ENCODE assay signal across 1 cellular context in genomic region chr6:159729598-159729997, GRCh38.
TF ChIP-seq lines count a peak whose summit lies in the region.

No MANE protein-coding gene starts in this region.

TF ChIP-seq in HepG2, 621 proteins besides CTCF, POLR2A, EP300 and RAD21 (continues in another document):
- TF ChIP-seq ZNF616 (CRISPR knock-in tag; IDR thresholded peaks at IDR 0.05; ENCODE audit: low read depth) = no peak
- no peak for TF ChIP-seq HDAC1 (CRISPR knock-in tag; IDR thresholded peaks at IDR 0.05)
- TF ChIP-seq FIP1L1 (IDR thresholded peaks at IDR 0.05; ENCODE audit: borderline replicate concordance, insufficient read depth, low read depth, low read length) = no peak
- TF ChIP-seq ZNF773 (CRISPR knock-in tag; IDR thresholded peaks at IDR 0.05; ENCODE audit: borderline replicate concordance) = no peak
- TF ChIP-seq ZNF770 (CRISPR knock-in tag; IDR thresholded peaks at IDR 0.05) = no peak
- peak; percentile 23 for TF ChIP-seq RBM22 (optimal IDR thresholded peaks at IDR 0.05; ENCODE audit: low read length)
- TF ChIP-seq ZBTB8A (CRISPR knock-in tag; IDR thresholded peaks at IDR 0.05; ENCODE audit: borderline replicate concordance, low read depth) = no peak
- TF ChIP-seq MLXIP (CRISPR knock-in tag; IDR thresholded peaks at IDR 0.05; ENCODE audit: borderline replicate concordance) = no peak
- no peak for TF ChIP-seq HNF1B (CRISPR knock-in tag; IDR thresholded peaks at IDR 0.05)
- no peak for TF ChIP-seq NFE2L1 (CRISPR knock-in tag; IDR thresholded peaks at IDR 0.05; ENCODE audit: borderline replicate concordance)
- no peak for TF ChIP-seq TAF1 (CRISPR knock-in tag; IDR thresholded peaks at IDR 0.05)
- no peak for TF ChIP-seq ZFP36 (IDR thresholded peaks at IDR 0.05; ENCODE audit: borderline replicate concordance, low read depth, low read length, partially characterized antibody)
- no peak for TF ChIP-seq ELF4 (CRISPR knock-in tag; IDR thresholded peaks at IDR 0.05; ENCODE audit: borderline replicate concordance)
- TF ChIP-seq TBX3 (IDR thresholded peaks at IDR 0.05; ENCODE audit: borderline replicate concordance) = no peak
- no peak for TF ChIP-seq ZNF768 (CRISPR knock-in tag; IDR thresholded peaks at IDR 0.05)
- TF ChIP-seq CSRNP1 (CRISPR knock-in tag; IDR thresholded peaks at IDR 0.05) = no peak
- TF ChIP-seq ZNF776 (CRISPR knock-in tag; IDR thresholded peaks at IDR 0.05) = no peak
- TF ChIP-seq ZSCAN21 (CRISPR knock-in tag; IDR thresholded peaks at IDR 0.05; ENCODE audit: borderline replicate concordance) = no peak
- no peak for TF ChIP-seq ZNF782 (CRISPR knock-in tag; IDR thresholded peaks at IDR 0.05; ENCODE audit: borderline replicate concordance)
- TF ChIP-seq TEAD3 (CRISPR knock-in tag; optimal IDR thresholded peaks at IDR 0.05; ENCODE audit: borderline replicate concordance) = no peak
- no peak for TF ChIP-seq GZF1 (CRISPR knock-in tag; IDR thresholded peaks at IDR 0.05)
- TF ChIP-seq ZSCAN20 (CRISPR knock-in tag; IDR thresholded peaks at IDR 0.05; ENCODE audit: borderline replicate concordance) = no peak
- no peak for TF ChIP-seq ZNF335 (CRISPR knock-in tag; IDR thresholded peaks at IDR 0.05)
- TF ChIP-seq CBFB (CRISPR knock-in tag; IDR thresholded peaks at IDR 0.05) = no peak
- TF ChIP-seq ZSCAN30 (CRISPR knock-in tag; IDR thresholded peaks at IDR 0.05) = no peak
- TF ChIP-seq ZBTB2 (CRISPR knock-in tag; IDR thresholded peaks at IDR 0.05; ENCODE audit: low read depth) = no peak
- no peak for TF ChIP-seq ZNF83 (CRISPR knock-in tag; IDR thresholded peaks at IDR 0.05; ENCODE audit: borderline replicate concordance)
- TF ChIP-seq DPF2 (CRISPR knock-in tag; IDR thresholded peaks at IDR 0.05; ENCODE audit: borderline replicate concordance, low read depth) = no peak
- TF ChIP-seq SAP130 (CRISPR knock-in tag; IDR thresholded peaks at IDR 0.05; ENCODE audit: low read depth) = peak; percentile 16; the same call in 1 of the 2 replicates
- TF ChIP-seq ZSCAN9 (CRISPR knock-in tag; IDR thresholded peaks at IDR 0.05; ENCODE audit: borderline replicate concordance) = 0 out of 2 replicates have a peak, but pooled peaks have one; percentile 14
- no peak for TF ChIP-seq MBNL3 (CRISPR knock-in tag; conservative IDR thresholded peaks at IDR 0.05)
- TF ChIP-seq PRDM10 (CRISPR knock-in tag; IDR thresholded peaks at IDR 0.05; ENCODE audit: low read depth) = no peak
- TF ChIP-seq HDAC6 (IDR thresholded peaks at IDR 0.05; ENCODE audit: low read depth, low read length) = no peak
- no peak for TF ChIP-seq PAF1 (CRISPR knock-in tag; IDR thresholded peaks at IDR 0.05)
- TF ChIP-seq LCORL (IDR thresholded peaks at IDR 0.05) = no peak
- no peak for TF ChIP-seq LCORL (CRISPR knock-in tag; IDR thresholded peaks at IDR 0.05)
- TF ChIP-seq PHF21A (CRISPR knock-in tag; IDR thresholded peaks at IDR 0.05) = no peak
- TF ChIP-seq MAFK (conservative IDR thresholded peaks at IDR 0.05 in 1 of 2, IDR thresholded peaks at IDR 0.05 in 1 of 2; ENCODE audit: low read length in 2 of 2) = peak; percentile 25 to 26; a peak in 1 of 4 replicates
- 0 out of 2 replicates have a peak, but pooled peaks have one; percentile 21 for TF ChIP-seq ARID2 (CRISPR knock-in tag; IDR thresholded peaks at IDR 0.05; ENCODE audit: borderline replicate concordance)
- TF ChIP-seq ZNF597 (CRISPR knock-in tag; IDR thresholded peaks at IDR 0.05) = no peak
- no peak for TF ChIP-seq CENPT (CRISPR knock-in tag; IDR thresholded peaks at IDR 0.05; ENCODE audit: low read depth)
- TF ChIP-seq HOXA7 (CRISPR knock-in tag; IDR thresholded peaks at IDR 0.05) = no peak
- 0 out of 2 replicates have a peak, but pooled peaks have one; percentile 9 for TF ChIP-seq TARDBP (CRISPR knock-in tag; IDR thresholded peaks at IDR 0.05)
- TF ChIP-seq YEATS2 (CRISPR knock-in tag; IDR thresholded peaks at IDR 0.05; ENCODE audit: borderline replicate concordance) = no peak
- TF ChIP-seq RXRA (CRISPR knock-in tag; IDR thresholded peaks at IDR 0.05) = no peak
- no peak for TF ChIP-seq ZNF564 (CRISPR knock-in tag; IDR thresholded peaks at IDR 0.05)
- no peak for TF ChIP-seq SIN3B (IDR thresholded peaks at IDR 0.05; ENCODE audit: low read length)
- TF ChIP-seq BHLHE40 (IDR thresholded peaks at IDR 0.05; ENCODE audit: low read length) = no peak
- no peak for TF ChIP-seq HNRNPLL (IDR thresholded peaks at IDR 0.05; ENCODE audit: low read depth, low read length, poor library complexity, severe bottlenecking)
- no peak for TF ChIP-seq TGIF2 (CRISPR knock-in tag; IDR thresholded peaks at IDR 0.05)
- no peak for TF ChIP-seq ZNF737 (CRISPR knock-in tag; IDR thresholded peaks at IDR 0.05; ENCODE audit: borderline replicate concordance)
- peak; percentile 25; the same call in 1 of the 2 replicates for TF ChIP-seq MAFF (IDR thresholded peaks at IDR 0.05; ENCODE audit: low read depth, low read length)
